Comparison of ENCODE assay signal across 8 cellular contexts in the genomic region with DNA sequence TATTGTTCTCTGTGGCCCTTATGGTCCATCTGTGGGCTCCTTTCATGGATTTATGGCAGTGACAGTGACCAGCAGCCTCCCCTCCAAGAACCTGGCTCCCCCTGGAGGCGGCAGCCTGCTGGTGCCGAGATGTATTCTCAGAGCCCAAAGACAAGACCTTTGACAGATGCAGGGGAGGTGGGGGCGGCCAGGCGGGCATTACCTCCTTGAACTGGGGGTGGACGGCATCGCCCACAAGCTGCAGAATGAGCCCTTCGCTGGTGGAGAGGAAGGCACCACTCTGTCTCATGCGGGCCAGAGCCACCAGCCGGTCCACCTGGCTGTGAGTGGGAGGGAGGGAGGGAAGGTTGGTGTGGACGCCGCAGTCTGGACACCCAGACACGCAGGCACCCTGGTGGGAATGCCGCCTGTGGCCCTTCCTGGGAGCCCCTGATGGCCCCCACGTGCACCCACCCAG. TPM values are rescaled to one million over a fixed set of nuclear protein-coding genes. Genes with fewer than 3 reads are reported as not detected.
DNase-seq lines count a peak whose midpoint lies in the region; ATAC-seq and TF ChIP-seq lines count a peak whose summit lies in the region.

No MANE protein-coding gene starts in this region.

- no TSS peak for BruUV-seq in PC-3 (replicated peaks; lab: Mats Ljungman, UMichigan)

- peaks cover 17% of the 10 kb centered on the region for H3K27me3 ChIP-seq in PC-3 (ENCODE audit: low read length)
- H3K27me3 ChIP-seq in effector memory CD4-positive, alpha-beta T cell (replicated peaks; ENCODE audit: control insufficient read depth, insufficient read depth, low read length, poor library complexity, severe bottlenecking): peaks cover 22% of the 10 kb centered on the region

- H3K4me2 ChIP-seq in PC-3 (ENCODE audit: low read length): no peak overlapping the region

- in situ Hi-C loops in ACHN (cut with HindIII; ENCODE audit: low pct_ligation_motif_present, low pct_unique_long_range_greater_than_20kb, low sequenced_read_pairs): no loop called here

- H2AFZ ChIP-seq in PC-3 (ENCODE audit: low read length): no peak overlapping the region

- no peaks in the 10 kb centered on the region for H3K9me3 Mint-ChIP-seq in activated naive CD8-positive, alpha-beta T cell treated with anti-CD3 and anti-CD28 coated beads for 36 hours
- no peaks in the 10 kb centered on the region for H3K9me3 Mint-ChIP-seq in stimulated activated effector memory CD8-positive, alpha-beta T cell treated with anti-CD3 and anti-CD28 coated beads, Interleukin-12 subunit alpha, Interleukin-12 subunit beta, amount 100 ng/mL, for 72 hours

- no peaks in the 10 kb centered on the region for H3K9me2 ChIP-seq in PC-3 (replicated peaks; ENCODE audit: low read length)

- TF ChIP-seq CTCF in GM12875 (IDR thresholded peaks at IDR 0.05; ENCODE audit: borderline replicate concordance, insufficient read depth, low read depth, low read length): peak; percentile 76
- TF ChIP-seq CTCF in PC-3 (conservative IDR thresholded peaks at IDR 0.05; ENCODE audit: low read depth, low read length): peak; percentile 88

- H3K9me3 ChIP-seq in PC-3 (ENCODE audit: low read length): no peaks in the 10 kb centered on the region
- no peaks in the 10 kb centered on the region for H3K9me3 ChIP-seq in effector memory CD4-positive, alpha-beta T cell (ENCODE audit: control insufficient read depth, low read length)

- POLR2A ChIA-PET in PC-3 (lab: Charles Lee; ENCODE audit: unreplicated experiment): no interaction called here

- H3K4me1 ChIP-seq in PC-3 (ENCODE audit: insufficient read depth, low read length): no peaks in the 10 kb centered on the region
- H3K4me1 ChIP-seq in effector memory CD4-positive, alpha-beta T cell (ENCODE audit: control insufficient read depth, insufficient read depth, low read length, poor library complexity, severe bottlenecking): peaks cover 13% of the 10 kb centered on the region

- H3K4me3 Mint-ChIP-seq in activated naive CD8-positive, alpha-beta T cell treated with anti-CD3 and anti-CD28 coated beads for 36 hours: no peak overlapping the region
- no peak overlapping the region for H3K4me3 Mint-ChIP-seq in stimulated activated effector memory CD8-positive, alpha-beta T cell treated with anti-CD3 and anti-CD28 coated beads, Interleukin-12 subunit alpha, Interleukin-12 subunit beta, amount 100 ng/mL, for 72 hours

- H3K4me1 Mint-ChIP-seq in activated naive CD8-positive, alpha-beta T cell treated with anti-CD3 and anti-CD28 coated beads for 36 hours: peaks cover 3% of the 10 kb centered on the region
- peaks cover 10% of the 10 kb centered on the region for H3K4me1 Mint-ChIP-seq in stimulated activated effector memory CD8-positive, alpha-beta T cell treated with anti-CD3 and anti-CD28 coated beads, Interleukin-12 subunit alpha, Interleukin-12 subunit beta, amount 100 ng/mL, for 72 hours

- DNase-seq in ACHN (peak; percentile 45), PC-3 (peak; percentile 68), hypothalamus (lab: John Stamatoyannopoulos, UW) (peak in 34 of 51 donors; percentile 5 to 71 (median 43))
- DNase-seq in activated naive CD8-positive, alpha-beta T cell treated with anti-CD3 and anti-CD28 coated beads for 36 hours: peak; percentile 52
- no peak for DNase-seq in stimulated activated effector memory CD8-positive, alpha-beta T cell treated with anti-CD3 and anti-CD28 coated beads, Interleukin-12 subunit alpha, Interleukin-12 subunit beta, amount 100 ng/mL, for 72 hours (ENCODE audit: low spot score in 2 of 2)
- no peak for DNase-seq in effector memory CD4-positive, alpha-beta T cell

- no peaks in the 10 kb centered on the region for H4K20me1 ChIP-seq in PC-3 (ENCODE audit: low read length)

- CTCF ChIA-PET in PC-3 (lab: Charles Lee): no interaction called here

- no peak overlapping the region for H3K4me3 ChIP-seq in GM12875 (ENCODE audit: low read depth, low read length)
- no peak overlapping the region for H3K4me3 ChIP-seq in PC-3 (ENCODE audit: low read length)
- H3K4me3 ChIP-seq in effector memory CD4-positive, alpha-beta T cell (ENCODE audit: insufficient read depth, low read depth, low read length, poor library complexity, severe bottlenecking): no peak overlapping the region

- H3K79me2 ChIP-seq in PC-3 (ENCODE audit: low read length): peaks cover 11% of the 10 kb centered on the region

- no peaks in the 10 kb centered on the region for H3F3A ChIP-seq in PC-3 (ENCODE audit: low read length, unreplicated experiment)

- intact Hi-C loops in PC-3 (cut with micrococcal nuclease): no loop called here

- peaks cover 12% of the 10 kb centered on the region; the same call in 1 of the 2 replicates for H3K36me3 ChIP-seq in PC-3 (ENCODE audit: low read depth, low read length)
- H3K36me3 ChIP-seq in effector memory CD4-positive, alpha-beta T cell (ENCODE audit: control insufficient read depth, insufficient read depth, low read length): no peaks in the 10 kb centered on the region

- ATAC-seq in PC-3 (peak; percentile 53), HG03045 (IDR thresholded peaks at IDR 0.05; ENCODE audit: unreplicated experiment) (no peak)
- peak; percentile 43 for ATAC-seq in stimulated activated effector memory CD8-positive, alpha-beta T cell treated with anti-CD3 and anti-CD28 coated beads, Interleukin-12 subunit alpha, Interleukin-12 subunit beta, amount 100 ng/mL, for 72 hours

- peaks cover 35% of the 10 kb centered on the region for H3K27me3 Mint-ChIP-seq in activated naive CD8-positive, alpha-beta T cell treated with anti-CD3 and anti-CD28 coated beads for 36 hours

- H3K27ac ChIP-seq in PC-3 (ENCODE audit: low read length): no peak overlapping the region
- H3K27ac ChIP-seq in effector memory CD4-positive, alpha-beta T cell (ENCODE audit: insufficient read depth, low read length, poor library complexity, severe bottlenecking): no peak overlapping the region

- H3K9ac ChIP-seq in PC-3 (ENCODE audit: low read length): no peak overlapping the region

- peaks cover 12% of the 10 kb centered on the region for H3K36me3 Mint-ChIP-seq in activated naive CD8-positive, alpha-beta T cell treated with anti-CD3 and anti-CD28 coated beads for 36 hours
- H3K36me3 Mint-ChIP-seq in stimulated activated effector memory CD8-positive, alpha-beta T cell treated with anti-CD3 and anti-CD28 coated beads, Interleukin-12 subunit alpha, Interleukin-12 subunit beta, amount 100 ng/mL, for 72 hours: no peaks in the 10 kb centered on the region

- no peak overlapping the region for H3K27ac Mint-ChIP-seq in activated naive CD8-positive, alpha-beta T cell treated with anti-CD3 and anti-CD28 coated beads for 36 hours
- H3K27ac Mint-ChIP-seq in stimulated activated effector memory CD8-positive, alpha-beta T cell treated with anti-CD3 and anti-CD28 coated beads, Interleukin-12 subunit alpha, Interleukin-12 subunit beta, amount 100 ng/mL, for 72 hours: no peak overlapping the region

RNA-seq across cellular contexts. Expression of gene ISOC2, which starts 6.6 kb away (rescaled TPM):
- 251 and 270 TPM in 2 replicates for total RNA-seq in PC-3 (2014; rRNA removed)
- total RNA-seq in activated naive CD8-positive, alpha-beta T cell treated with anti-CD3 and anti-CD28 coated beads for 36 hours: 10 to 100 TPM; 35.7 to 37.5 TPM

RNA-seq across cellular contexts. Expression of gene C19orf85, which starts 9.7 kb away (rescaled TPM):
- not detected in 2 replicates for total RNA-seq in PC-3 (2014; rRNA removed)
- not detected for total RNA-seq in activated naive CD8-positive, alpha-beta T cell treated with anti-CD3 and anti-CD28 coated beads for 36 hours

RNA-seq across cellular contexts. Expression of gene SHISA7, which starts 11.7 kb away (rescaled TPM):
- total RNA-seq in PC-3 (2014; rRNA removed): not detected in 2 replicates
- total RNA-seq in activated naive CD8-positive, alpha-beta T cell treated with anti-CD3 and anti-CD28 coated beads for 36 hours: not detected

RNA-seq across cellular contexts. Expression of gene ZNF628, which starts 21.6 kb away (rescaled TPM):
- total RNA-seq in PC-3 (2014; rRNA removed): 11.8 and 24.2 TPM in 2 replicates
- total RNA-seq in activated naive CD8-positive, alpha-beta T cell treated with anti-CD3 and anti-CD28 coated beads for 36 hours: 10 to 100 TPM in 1 of 2 experiments, 1 to 10 TPM in 1; 8.8 to 10.3 TPM

RNA-seq across cellular contexts. Expression of gene NAT14, which starts 30.2 kb away (rescaled TPM):
- 17.5 and 21.0 TPM in 2 replicates for total RNA-seq in PC-3 (2014; rRNA removed)
- total RNA-seq in activated naive CD8-positive, alpha-beta T cell treated with anti-CD3 and anti-CD28 coated beads for 36 hours: 10 to 100 TPM; 24.8 to 24.9 TPM

Comparison
In these comparisons a context has a peak if more than half of its experiments do, and no peak if none do; other contexts are left out.
1. DNase-seq: peak in ACHN (single experiment), PC-3 (single experiment), activated naive CD8-positive, alpha-beta T cell treated with anti-CD3 and anti-CD28 coated beads for 36 hours (single experiment) and hypothalamus (34 of 51); none in stimulated activated effector memory CD8-positive, alpha-beta T cell treated with anti-CD3 and anti-CD28 coated beads, Interleukin-12 subunit alpha, Interleukin-12 subunit beta, amount 100 ng/mL, for 72 hours (0 of 2) and effector memory CD4-positive, alpha-beta T cell (0 of 3).